ENCODE assay signal across 26 cellular contexts in genomic region chr14:32277998-32278397, GRCh38.
"Had no signal": no experiment of that assay in that cellular context is flagged by ENCODE, and none has a peak within 500 bp of the region (broad histone marks: within the 10 kb centered on the region; RNA-seq: fewer than 3 reads in every experiment).

No MANE protein-coding gene starts in this region.

- DNase-seq: natural killer cell; occipital lobe; ovary; posterior cingulate gyrus; psoas muscle; right cardiac atrium; spleen; stimulated activated CD4-positive, alpha-beta T cell treated with anti-CD3 and anti-CD28 coated beads, Interleukin-12 subunit alpha, Interleukin-12 subunit beta, amount 100 ng/mL, for 4 hours; stimulated activated CD4-positive, alpha-beta T cell treated with anti-CD3 and anti-CD28 coated beads, Interleukin-1b, Interleukin-23, amount 100 ng/mL, for 48 hours; stimulated activated CD4-positive, alpha-beta T cell treated with anti-CD3 and anti-CD28 coated beads, Interleukin-4, amount 100 ng/mL, for 1 hour; stimulated activated CD4-positive, alpha-beta T cell treated with anti-CD3 and anti-CD28 coated beads, Interleukin-4, amount 100 ng/mL, for 4 hours; stimulated activated CD8-positive, alpha-beta memory T cell treated with anti-CD3 and anti-CD28 coated beads, Interleukin-4, amount 100 ng/mL, for 48 hours; stimulated activated naive CD4-positive, alpha-beta T cell; stimulated activated naive CD8-positive, alpha-beta T cell treated with anti-CD3 and anti-CD28 coated beads, Interleukin-15, amount 100 ng/mL, for 72 hours; stimulated activated naive CD8-positive, alpha-beta T cell treated with anti-CD3 and anti-CD28 coated beads, Interleukin-15, Interleukin-2, amounts not matched to agents 100 U/mL and 50 U/mL, for 24 hours; substantia nigra; testis; tibial artery; transverse colon; upper lobe of right lung; uterus had no signal

- H3K27me3 ChIP-seq: neural progenitor cell, ovary, suprapubic skin, testis, tibial artery, transverse colon, upper lobe of right lung, uterus had no signal

- H3K27ac ChIP-seq: neural progenitor cell, ovary, parathyroid adenoma, psoas muscle, spleen, suprapubic skin, testis, tibial artery, transverse colon, upper lobe of right lung, uterus had no signal

- H3K9me3 ChIP-seq: ovary, psoas muscle, suprapubic skin, testis, tibial artery, transverse colon, upper lobe of right lung, uterus had no signal

- H3K4me3 ChIP-seq: neural progenitor cell, ovary, psoas muscle, skin epidermis, smooth muscle cell, spleen, suprapubic skin, testis, tibial artery, transverse colon, upper lobe of right lung, uterus had no signal
